In the genomic region with DNA sequence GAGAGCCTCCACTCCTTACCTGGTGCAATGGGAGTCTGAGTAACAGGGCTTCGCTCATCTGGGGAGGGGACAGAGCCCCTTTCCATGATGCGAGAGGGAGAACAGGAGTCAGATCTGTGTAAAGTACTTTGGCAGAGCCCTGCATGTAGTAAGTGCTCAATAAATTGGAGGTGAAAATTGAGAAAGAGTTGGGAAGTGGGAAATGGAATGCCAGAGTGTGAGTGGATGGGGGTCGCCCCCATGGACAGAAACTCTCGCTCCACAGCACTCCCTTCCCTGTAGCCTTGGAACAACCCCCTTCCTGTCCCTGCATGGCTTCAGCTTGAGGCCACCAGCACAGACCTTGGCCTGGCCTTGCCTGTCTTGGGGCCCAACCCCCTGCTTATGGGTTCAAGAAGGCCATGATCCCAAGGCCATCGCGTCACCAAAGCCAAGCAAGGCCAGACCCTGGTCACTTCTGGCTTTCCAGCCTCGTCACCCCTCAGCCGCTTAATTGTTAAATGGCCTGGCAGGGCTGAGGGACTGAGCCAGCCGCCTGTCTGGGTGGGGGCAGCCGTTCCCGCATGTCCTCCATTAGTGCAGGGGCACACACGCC, we compare ENCODE assay signal across 13 cellular contexts.
DNase-seq lines count a peak whose midpoint lies in the region; ATAC-seq, FAIRE-seq and TF ChIP-seq lines count a peak whose summit lies in the region.
"Had no signal": no experiment of that assay in that cellular context is flagged by ENCODE, and none has a peak within 500 bp of the region (broad histone marks: within the 10 kb centered on the region; RNA-seq: fewer than 3 reads in every experiment).

No MANE protein-coding gene starts in this region.

- H3K27ac ChIP-seq in left ventricle myocardium inferior (replicated peaks) = peak overlapping the region; percentile 98
- no peak overlapping the region for H3K27ac ChIP-seq in trophoblast cell (ENCODE audit: low read depth, low read length)
- peak overlapping the region; percentile 96 to 99 for H3K27ac ChIP-seq in aorta (ENCODE audit: low read depth in 1 of 2, low read length in 2 of 2)

- no peak overlapping the region for H3K4me2 ChIP-seq in trophoblast cell (ENCODE audit: low read length)

- H2BK12ac ChIP-seq in trophoblast cell (ENCODE audit: low read length) = no peak overlapping the region

- no peak overlapping the region for H3K4me3 Mint-ChIP-seq in activated CD4-positive, alpha-beta T cell treated with anti-CD3 and anti-CD28 coated beads, Interleukin-2, amount 10 ng/mL, durations not matched to agents 24 days and 14 days
- H3K4me3 Mint-ChIP-seq in effector memory CD8-positive, alpha-beta T cell = no peak overlapping the region
- H3K4me3 Mint-ChIP-seq: mesothelial cell of epicardium had no signal

- DNase-seq in Right ventricle myocardium superior (peak; percentile 57), cardiac septum (ENCODE audit: low spot score) (no peak), left ventricle myocardium inferior (peak; percentile 33), trophoblast cell (peak in 1 of 2 donors; percentile 10), aorta (no peak), GM12892 (ENCODE audit: insufficient read length) (no peak)
- no peak for DNase-seq in activated CD4-positive, alpha-beta T cell treated with anti-CD3 and anti-CD28 coated beads, Interleukin-2, amount 10 ng/mL, durations not matched to agents 24 days and 14 days
- DNase-seq in effector memory CD8-positive, alpha-beta T cell = no peak
- DNase-seq: activated T-cell treated with anti-CD3 and anti-CD28 coated beads for 4 hours; NCI-H1105 treated with DMSO at 0.1 percent for 48 hours; stimulated activated naive CD4-positive, alpha-beta T cell treated with Interleukin-2 at 50 U/mL for 16 hours had no signal

- peaks cover 19% of the 10 kb centered on the region for H3K27me3 Mint-ChIP-seq in activated CD4-positive, alpha-beta T cell treated with anti-CD3 and anti-CD28 coated beads, Interleukin-2, amount 10 ng/mL, durations not matched to agents 24 days and 14 days
- peaks cover 24 to 51% of the 10 kb centered on the region in 2 donors for H3K27me3 Mint-ChIP-seq in effector memory CD8-positive, alpha-beta T cell

- TF ChIP-seq POLR2A in GM12892 (IDR thresholded peaks at IDR 0.05; ENCODE audit: low read depth, low read length) = no peak

- no peaks in the 10 kb centered on the region for H3K9me3 Mint-ChIP-seq in activated CD4-positive, alpha-beta T cell treated with anti-CD3 and anti-CD28 coated beads, Interleukin-2, amount 10 ng/mL, durations not matched to agents 24 days and 14 days
- no peaks in the 10 kb centered on the region for H3K9me3 Mint-ChIP-seq in effector memory CD8-positive, alpha-beta T cell

- H4K8ac ChIP-seq in trophoblast cell (ENCODE audit: low read depth, low read length) = no peak overlapping the region

- TF ChIP-seq CTCF in left ventricle myocardium inferior (IDR thresholded peaks at IDR 0.05; ENCODE audit: borderline replicate concordance) = no peak

- no peak overlapping the region for H3K9ac ChIP-seq in trophoblast cell (ENCODE audit: low read length)

- intact Hi-C loops in Right ventricle myocardium superior (cut with DNase I) (no loop called here), cardiac septum (cut with DNase I) (no loop called here), left ventricle myocardium inferior (cut with micrococcal nuclease) (no loop called here), aorta (cut with DNase I) (no loop called here)
- intact Hi-C loops in activated CD4-positive, alpha-beta T cell treated with anti-CD3 and anti-CD28 coated beads, Interleukin-2, amount 10 ng/mL, durations not matched to agents 24 days and 14 days (cut with micrococcal nuclease) = no loop called here

- ATAC-seq in Right ventricle myocardium superior (ENCODE audit: poor library complexity) = peak; percentile 2
- ATAC-seq in aorta (ENCODE audit: low FRiP score) = peak; percentile 3
- ATAC-seq in effector memory CD8-positive, alpha-beta T cell (replicated peaks) = no peak

- H3K4ac ChIP-seq in trophoblast cell (ENCODE audit: low read depth, low read length) = no peak overlapping the region

- H3K14ac ChIP-seq in trophoblast cell (ENCODE audit: low read length) = no peak overlapping the region

- H2BK5ac ChIP-seq in trophoblast cell (ENCODE audit: low read depth, low read length, poor library complexity) = no peak overlapping the region

- H3K4me1 ChIP-seq in left ventricle myocardium inferior (peaks cover 40% of the 10 kb centered on the region), trophoblast cell (ENCODE audit: control insufficient read depth in 1 of 2, insufficient read depth in 2 of 2, low read length in 2 of 2) (peaks cover 12 to 16% of the 10 kb centered on the region in 2 experiments), aorta (ENCODE audit: control insufficient read depth in 1 of 2, insufficient read depth in 2 of 2, low read length in 2 of 2) (no peaks in the 10 kb centered on the region)

- H3K27ac Mint-ChIP-seq in activated CD4-positive, alpha-beta T cell treated with anti-CD3 and anti-CD28 coated beads, Interleukin-2, amount 10 ng/mL, durations not matched to agents 24 days and 14 days = no peak overlapping the region
- H3K27ac Mint-ChIP-seq in effector memory CD8-positive, alpha-beta T cell = peak overlapping the region in 1 of 2 donors; percentile 42

- H2BK120ac ChIP-seq in trophoblast cell (ENCODE audit: insufficient read depth, low read length, poor library complexity) = peak overlapping the region; percentile 23

- H3K23ac ChIP-seq in trophoblast cell (ENCODE audit: low read length) = no peak overlapping the region

- peak overlapping the region; percentile 25 for H4K91ac ChIP-seq in trophoblast cell (ENCODE audit: low read depth, low read length)

- H3K4me3 ChIP-seq in left ventricle myocardium inferior (peak overlapping the region; percentile 40), trophoblast cell (ENCODE audit: low read depth, low read length) (no peak overlapping the region), aorta (ENCODE audit: low read length in 2 of 2) (no peak overlapping the region)

- H3K4me1 Mint-ChIP-seq in activated CD4-positive, alpha-beta T cell treated with anti-CD3 and anti-CD28 coated beads, Interleukin-2, amount 10 ng/mL, durations not matched to agents 24 days and 14 days = peaks cover 2% of the 10 kb centered on the region
- H3K4me1 Mint-ChIP-seq in effector memory CD8-positive, alpha-beta T cell (ENCODE audit: low read depth in 2 of 2) = peaks cover 0 to 2% of the 10 kb centered on the region in 2 donors

- H3K27me3 ChIP-seq in left ventricle myocardium inferior (ENCODE audit: low read depth) (no peaks in the 10 kb centered on the region), trophoblast cell (ENCODE audit: insufficient read depth, low read length) (no peaks in the 10 kb centered on the region), aorta (ENCODE audit: control insufficient read depth in 1 of 2, insufficient read depth in 2 of 2, low read length in 1 of 2) (no peaks in the 10 kb centered on the region)

- no peaks in the 10 kb centered on the region for H3K36me3 Mint-ChIP-seq in activated CD4-positive, alpha-beta T cell treated with anti-CD3 and anti-CD28 coated beads, Interleukin-2, amount 10 ng/mL, durations not matched to agents 24 days and 14 days (ENCODE audit: low read depth)
- H3K36me3 Mint-ChIP-seq in effector memory CD8-positive, alpha-beta T cell (ENCODE audit: insufficient read depth) = no peaks in the 10 kb centered on the region

- FAIRE-seq in GM12892 (lab: Jason Lieb, UNC) = no peak
- FAIRE-seq: GM18507 had no signal

- H4K12ac ChIP-seq in trophoblast cell (ENCODE audit: low read depth, low read length) = no peak overlapping the region

- peaks cover 6% of the 10 kb centered on the region for H3K79me1 ChIP-seq in trophoblast cell (ENCODE audit: low read length)

- no peak overlapping the region for H2AK5ac ChIP-seq in trophoblast cell (ENCODE audit: low read length)

- no peaks in the 10 kb centered on the region for H3K79me2 ChIP-seq in trophoblast cell (ENCODE audit: control insufficient read depth, insufficient read depth, low read length, poor library complexity)

- WGBS in trophoblast cell (ENCODE audit: extremely low coverage, insufficient coverage, insufficient read length) = no CpG with 5 or more reads among the region's 12 CpGs
- 85 to 87% methylated on average over 12 of the region's 12 CpGs for WGBS in aorta, 2 donors

- no peak overlapping the region for H3K18ac ChIP-seq in trophoblast cell (ENCODE audit: low read length)

- no peaks in the 10 kb centered on the region for H3K36me3 ChIP-seq in left ventricle myocardium inferior
- no peaks in the 10 kb centered on the region for H3K36me3 ChIP-seq in trophoblast cell (ENCODE audit: control insufficient read depth in 1 of 2, insufficient read depth in 2 of 2, low read length in 2 of 2)
- H3K36me3 ChIP-seq in aorta (ENCODE audit: control insufficient read depth in 1 of 2, insufficient read depth in 2 of 2, low read length in 1 of 2) = no peaks in the 10 kb centered on the region

- peak overlapping the region; percentile 9 for H2AFZ ChIP-seq in trophoblast cell (ENCODE audit: insufficient read depth, low read length, poor library complexity)

- H3K9me3 ChIP-seq in left ventricle myocardium inferior (replicated peaks) (peaks cover 12% of the 10 kb centered on the region), trophoblast cell (ENCODE audit: insufficient read depth, low read depth, low read length) (peaks cover 3% of the 10 kb centered on the region), aorta (ENCODE audit: control insufficient read depth, low read length) (no peaks in the 10 kb centered on the region)

Comparison
In these comparisons a context has a peak if more than half of its experiments do, and no peak if none do; other contexts are left out.
1. DNase-seq: peak in Right ventricle myocardium superior (single experiment) and left ventricle myocardium inferior (single experiment); none in cardiac septum (single experiment), aorta (0 of 2), activated CD4-positive, alpha-beta T cell treated with anti-CD3 and anti-CD28 coated beads, Interleukin-2, amount 10 ng/mL, durations not matched to agents 24 days and 14 days (single experiment), GM12892 (single experiment) and effector memory CD8-positive, alpha-beta T cell (0 of 3).